8 cellular contexts compared by ENCODE assay signal in the genomic region with DNA sequence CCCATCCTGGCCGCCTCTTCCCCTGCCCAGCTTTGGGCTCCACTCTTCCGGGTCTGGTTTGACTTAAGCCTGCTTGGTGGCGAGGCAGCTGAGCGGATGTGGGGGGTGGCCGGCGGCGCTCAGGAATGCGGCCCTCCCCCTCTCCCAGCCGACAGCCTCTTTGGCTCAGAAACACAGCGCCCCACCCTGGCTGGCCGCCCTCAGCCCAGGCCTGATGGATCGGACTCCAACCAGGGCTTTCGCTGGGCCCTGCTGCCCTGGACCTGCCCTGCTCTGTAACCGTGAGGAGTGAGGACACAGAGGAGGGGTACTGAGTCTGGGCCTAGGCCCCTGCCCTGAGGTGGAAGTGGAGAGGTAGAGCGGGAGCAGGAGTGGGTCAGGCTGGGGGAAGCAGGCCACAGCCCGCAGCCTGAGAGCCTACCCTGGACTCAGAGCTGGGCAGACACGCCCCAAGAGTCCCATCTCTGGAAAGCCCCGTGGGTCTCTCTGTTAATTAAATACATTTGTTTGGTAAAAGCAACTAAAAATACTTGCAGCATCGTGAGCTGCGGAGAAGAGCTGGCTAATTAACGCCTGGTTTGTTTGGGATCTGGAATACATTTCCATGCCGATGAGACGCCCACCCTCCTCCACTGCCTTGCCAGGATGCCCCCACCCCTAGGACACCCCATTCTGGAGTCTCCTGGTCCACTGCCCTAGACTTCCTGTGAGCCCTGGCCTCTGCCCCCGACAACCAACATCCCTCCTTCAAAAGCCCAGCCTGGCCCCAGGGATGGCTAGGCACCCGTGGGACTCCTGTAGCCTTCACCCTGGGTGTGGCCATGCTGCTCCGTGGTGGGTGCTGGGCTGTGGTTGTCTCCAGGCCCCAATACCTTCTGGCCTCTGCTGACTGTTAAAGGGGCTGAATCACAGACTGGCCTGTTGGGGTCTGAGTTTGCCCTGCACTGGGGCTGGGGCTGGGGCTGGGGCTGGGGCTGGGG. TPM values are rescaled to one million over a fixed set of nuclear protein-coding genes. Genes with fewer than 3 reads are reported as not detected.
A peak's percentile ranks its signal among the peaks of the same experiment; 100 is the strongest.
DNase-seq lines count a peak whose midpoint lies in the region; ATAC-seq and TF ChIP-seq lines count a peak whose summit lies in the region.

No MANE protein-coding gene starts in this region.

- no peaks in the 10 kb centered on the region for H3K27me3 Mint-ChIP-seq in stimulated activated naive CD8-positive, alpha-beta T cell treated with anti-CD3 and anti-CD28 coated beads, Interleukin-15, amount 100 ng/mL, for 72 hours
- H3K27me3 Mint-ChIP-seq in immature natural killer cell (ENCODE audit: low read depth in 3 of 3), result peaks cover 0 to 2% (median 0%) of the 10 kb centered on the region in 3 donors

- H3K4me3 Mint-ChIP-seq in stimulated activated naive CD8-positive, alpha-beta T cell treated with anti-CD3 and anti-CD28 coated beads, Interleukin-15, amount 100 ng/mL, for 72 hours, result no peak overlapping the region
- no peak overlapping the region for H3K4me3 Mint-ChIP-seq in immature natural killer cell

- peak overlapping the region in 1 of 2 donors; percentile 71 for H3K27ac Mint-ChIP-seq in stimulated activated naive CD8-positive, alpha-beta T cell treated with anti-CD3 and anti-CD28 coated beads, Interleukin-15, amount 100 ng/mL, for 72 hours
- no peak overlapping the region for H3K27ac Mint-ChIP-seq in immature natural killer cell

- peak; percentile 10 for ATAC-seq in stimulated activated naive CD8-positive, alpha-beta T cell treated with anti-CD3 and anti-CD28 coated beads, Interleukin-15, amount 100 ng/mL, for 72 hours
- ATAC-seq in GM18498 (IDR thresholded peaks at IDR 0.05; ENCODE audit: unreplicated experiment), result no peak
- no peak for ATAC-seq in GM18502 (IDR thresholded peaks at IDR 0.05; ENCODE audit: poor library complexity, unreplicated experiment)
- ATAC-seq in HG03175 (IDR thresholded peaks at IDR 0.05; ENCODE audit: unreplicated experiment), result no peak

- TF ChIP-seq CTCF in cardiac fibroblast (IDR thresholded peaks at IDR 0.05; ENCODE audit: low read depth, low read length), result peak; percentile 47
- peak; percentile 84 for TF ChIP-seq CTCF in kidney epithelial cell (IDR thresholded peaks at IDR 0.05; ENCODE audit: insufficient read depth, low read length, poor library complexity, severe bottlenecking)

- H3K9me3 Mint-ChIP-seq in stimulated activated naive CD8-positive, alpha-beta T cell treated with anti-CD3 and anti-CD28 coated beads, Interleukin-15, amount 100 ng/mL, for 72 hours, result no peaks in the 10 kb centered on the region
- peaks cover 0 to 2% (median 0%) of the 10 kb centered on the region in 6 donors for H3K9me3 Mint-ChIP-seq in immature natural killer cell

- H3K4me3 ChIP-seq in cardiac fibroblast (replicated peaks in 1 of 2; ENCODE audit: low read depth in 2 of 2, low read length in 2 of 2) (peak overlapping the region in 1 of 2 donors; percentile 28), kidney epithelial cell (ENCODE audit: low read depth, low read length) (no peak overlapping the region)

- H3K36me3 Mint-ChIP-seq in immature natural killer cell, result no peaks in the 10 kb centered on the region

- H3K27me3 ChIP-seq in kidney epithelial cell (ENCODE audit: control insufficient read depth, insufficient read depth, low read length), result no peaks in the 10 kb centered on the region

- DNase-seq in HS-5 (ENCODE audit: low read depth) (peak; percentile 72), cardiac fibroblast (ENCODE audit: low read depth in 2 of 2) (peak; percentile 93 to 95), kidney epithelial cell (ENCODE audit: low read depth) (peak; percentile 52), immature natural killer cell (no peak)
- no peak for DNase-seq in stimulated activated naive CD8-positive, alpha-beta T cell treated with anti-CD3 and anti-CD28 coated beads, Interleukin-15, amount 100 ng/mL, for 72 hours

- H3K4me1 Mint-ChIP-seq in stimulated activated naive CD8-positive, alpha-beta T cell treated with anti-CD3 and anti-CD28 coated beads, Interleukin-15, amount 100 ng/mL, for 72 hours, result no peaks in the 10 kb centered on the region
- no peaks in the 10 kb centered on the region for H3K4me1 Mint-ChIP-seq in immature natural killer cell

- H3K36me3 ChIP-seq in kidney epithelial cell (ENCODE audit: control insufficient read depth, insufficient read depth, low read length), result peaks cover 4% of the 10 kb centered on the region

RNA-seq across cellular contexts. Expression of gene PLXNA1, which starts 19.6 kb away (rescaled TPM):
- 54.3 and 64.4 TPM in 2 replicates for total RNA-seq in kidney epithelial cell
- under 1 TPM; 0.05 to 0.17 (median 0.06) TPM for polyA plus RNA-seq in immature natural killer cell

Comparison
In these comparisons a context has a peak if more than half of its experiments do, and no peak if none do; other contexts are left out.
1. DNase-seq: peak in HS-5 (single experiment), cardiac fibroblast (2 of 2) and kidney epithelial cell (single experiment); none in stimulated activated naive CD8-positive, alpha-beta T cell treated with anti-CD3 and anti-CD28 coated beads, Interleukin-15, amount 100 ng/mL, for 72 hours (0 of 2) and immature natural killer cell (0 of 3).